ENCODE assay signal across 8 cellular contexts in genomic region chr6:30489081-30490030, GRCh38. TPM values are rescaled to one million over a fixed set of nuclear protein-coding genes. Genes with fewer than 3 reads are reported as not detected.
DNase-seq lines count a peak whose midpoint lies in the region; FAIRE-seq and TF ChIP-seq lines count a peak whose summit lies in the region.

Gene HLA-E, plus strand, starts transcription at chr6:30489509. Its CDS starts 23 bp downstream, at chr6:30489532.

- H2BK5ac ChIP-seq in neuronal stem cell (ENCODE audit: low read length), result peak within 1 kb of the TSS; percentile 69

- DNase-seq in EL (peak; percentile 100), GOT3 (lab: John Stamatoyannopoulos, UW) (peak; percentile 71), LoVo (ENCODE audit: low spot score) (peak; percentile 97), SJSA1 (ENCODE audit: low read depth in 1 of 2, low spot score in 2 of 2) (peak; percentile 93 to 96), frontal cortex (ENCODE audit: low spot score in 2 of 2) (peak; percentile 80 to 93), neuronal stem cell (ENCODE audit: low spot score) (peak; percentile 96)
- DNase-seq in activated naive CD4-positive, alpha-beta T cell treated with Interleukin-2 at 50 U/mL for 16 hours, result peak; percentile 88

- H3K27me3 ChIP-seq in SJSA1 (replicated peaks) (no peaks in the 10 kb centered on the region), neuronal stem cell (ENCODE audit: control insufficient read depth in 3 of 3, insufficient read depth in 3 of 3, low read depth in 1 of 3, low read length in 3 of 3) (no peaks in the 10 kb centered on the region)

- H3K36me3 ChIP-seq in SJSA1 (peaks cover 45% of the 10 kb centered on the region), neuronal stem cell (replicated peaks in 1 of 2; ENCODE audit: control insufficient read depth in 2 of 2, insufficient read depth in 2 of 2, low read length in 2 of 2) (peaks cover 4 to 16% of the 10 kb centered on the region in 2 donors)

- H3K27ac ChIP-seq in SJSA1, result peak within 1 kb of the TSS; percentile 60
- H3K27ac ChIP-seq in neuronal stem cell (replicated peaks; ENCODE audit: low read length), result peak within 1 kb of the TSS; percentile 74

- H2AK5ac ChIP-seq in neuronal stem cell (ENCODE audit: low read depth, low read length), result no peak within 1 kb of the TSS

- H2AFZ ChIP-seq in neuronal stem cell (ENCODE audit: low read length), result peak within 1 kb of the TSS; percentile 94

- H3K4me2 ChIP-seq in neuronal stem cell (ENCODE audit: insufficient read depth, low read length, poor library complexity, severe bottlenecking), result peak within 1 kb of the TSS; percentile 89

- no peak within 1 kb of the TSS for H2BK15ac ChIP-seq in neuronal stem cell (ENCODE audit: low read length)

- H2BK120ac ChIP-seq in neuronal stem cell (ENCODE audit: low read depth, low read length), result no peak within 1 kb of the TSS

- peak; percentile 26 for FAIRE-seq in frontal cortex (lab: Jason Lieb, UNC)

- H4K91ac ChIP-seq in neuronal stem cell (ENCODE audit: low read depth, low read length, poor library complexity), result no peak within 1 kb of the TSS

- peak within 1 kb of the TSS; percentile 90 for H3K14ac ChIP-seq in neuronal stem cell (ENCODE audit: low read length)

- H3K23ac ChIP-seq in neuronal stem cell (ENCODE audit: low read depth, low read length, poor library complexity), result peak within 1 kb of the TSS; percentile 95

- peak within 1 kb of the TSS; percentile 69 for H3K4me3 ChIP-seq in SJSA1
- peak within 1 kb of the TSS; percentile 76 to 92 for H3K4me3 ChIP-seq in neuronal stem cell (ENCODE audit: low read length in 2 of 2)

- H3K79me1 ChIP-seq in neuronal stem cell (ENCODE audit: low read depth, low read length), result no peaks in the 10 kb centered on the region

- H3K9me3 ChIP-seq in SJSA1 (replicated peaks), result no peaks in the 10 kb centered on the region
- H3K9me3 ChIP-seq in neuronal stem cell (replicated peaks in 1 of 2; ENCODE audit: control insufficient read depth in 2 of 2, insufficient read depth in 1 of 2, low read depth in 1 of 2, low read length in 2 of 2), result no peaks in the 10 kb centered on the region

- H3K4me1 ChIP-seq in SJSA1 (replicated peaks) (peaks cover 12% of the 10 kb centered on the region), neuronal stem cell (ENCODE audit: control insufficient read depth in 2 of 2, insufficient read depth in 1 of 2, low read depth in 1 of 2, low read length in 2 of 2) (peaks cover 2 to 4% of the 10 kb centered on the region in 2 donors)

- peak within 1 kb of the TSS; percentile 93 for H3K18ac ChIP-seq in neuronal stem cell (ENCODE audit: low read length)

- TF ChIP-seq CTCF in subcutaneous adipose tissue (IDR thresholded peaks at IDR 0.05; ENCODE audit: low read depth), result no peak

- no CpG with 5 or more reads among the region's 69 CpGs for WGBS in neuronal stem cell (ENCODE audit: extremely low coverage in 2 of 2, insufficient read length in 2 of 2, insufficient replicate concordance in 1 of 2), 2 donors

- H2BK12ac ChIP-seq in neuronal stem cell (ENCODE audit: low read length), result peak within 1 kb of the TSS; percentile 76

- H3K4ac ChIP-seq in neuronal stem cell (ENCODE audit: low read length), result no peak within 1 kb of the TSS

- H3K9ac ChIP-seq in neuronal stem cell (ENCODE audit: low read depth, low read length, poor library complexity), result peak within 1 kb of the TSS; percentile 90

- no peak within 1 kb of the TSS for H4K8ac ChIP-seq in neuronal stem cell (ENCODE audit: low read depth, low read length)

RNA-seq across cellular contexts. Expression of gene HLA-E, which starts in this region (rescaled TPM):
- total RNA-seq in SJSA1 (2014; rRNA removed; shearing (Covaris generic)), result 214 and 294 TPM in 2 replicates
- total RNA-seq in frontal cortex (25.7 TPM), subcutaneous adipose tissue (1,000 to 10,000 TPM in 1 of 4 donors, 100 to 1,000 TPM in 3; 287 to 1,087 (median 819) TPM)
- polyA plus RNA-seq in neuronal stem cell (2013, experiment 1 of 2), result 20.5 TPM
- polyA plus RNA-seq in neuronal stem cell (2013, experiment 2 of 2), result 19.7 TPM

Comparison
In these comparisons a context has a peak if more than half of its experiments do, and no peak if none do; other contexts are left out.
1. Peak in every context shown above with its lines: DNase-seq, H3K4me3 ChIP-seq and H3K27ac ChIP-seq.